ENCODE assay signal across 9 cellular contexts in the genomic region with DNA sequence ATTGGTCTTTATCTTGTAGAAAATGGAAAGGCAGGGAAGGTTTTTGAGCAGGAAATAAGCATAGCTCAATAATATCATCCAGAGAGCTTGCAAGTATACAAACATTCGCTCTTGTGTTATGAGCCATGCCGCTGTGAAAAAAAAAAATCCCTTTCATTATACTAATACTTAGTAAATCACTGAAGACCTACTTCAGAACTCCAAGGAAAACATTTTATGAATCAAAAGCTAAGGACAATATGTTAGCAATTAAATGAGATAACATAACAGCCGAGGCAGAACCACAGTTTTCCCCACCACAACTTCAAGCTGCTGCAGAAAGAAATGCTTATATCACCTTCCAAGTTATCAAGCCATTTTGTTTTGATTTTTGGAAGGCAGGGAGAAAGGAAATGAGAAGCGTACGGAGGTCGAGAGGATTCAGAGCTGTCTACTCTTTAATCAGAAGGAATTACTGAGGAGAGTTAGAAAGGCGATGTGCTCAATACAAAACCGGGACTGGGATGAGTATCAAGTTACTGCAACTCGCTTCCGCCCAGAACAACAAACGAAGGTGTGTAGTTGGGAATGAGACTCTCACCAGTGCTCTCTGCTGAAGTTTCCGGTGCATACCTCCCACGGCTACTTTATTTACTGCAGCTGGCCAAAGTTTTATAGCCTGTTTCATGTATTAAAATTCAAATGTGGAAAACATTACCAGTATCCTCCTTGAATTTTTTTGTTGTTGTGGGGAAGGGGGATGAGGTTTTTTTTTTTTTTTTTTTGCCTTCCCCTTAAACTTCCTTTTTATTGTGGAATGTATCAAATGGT.
DNase-seq lines count a peak whose midpoint lies in the region; ATAC-seq and TF ChIP-seq lines count a peak whose summit lies in the region.
"Had no signal": no experiment of that assay in that cellular context is flagged by ENCODE, and none has a peak within 500 bp of the region (broad histone marks: within the 10 kb centered on the region; RNA-seq: fewer than 3 reads in every experiment).

No MANE protein-coding gene starts in this region.

- no peak overlapping the region for H3K4ac ChIP-seq in mesendoderm (ENCODE audit: low read depth, low read length)

- no peak overlapping the region for H3K18ac ChIP-seq in mesendoderm (ENCODE audit: low read length)

- intact Hi-C loops in A673 (cut with micrococcal nuclease; ENCODE audit: unreplicated experiment), result no loop called here

- peak; percentile 71 for DNase-seq in A673 (ENCODE audit: low spot score)
- DNase-seq in HFFc6, result no peak
- DNase-seq in choroid plexus epithelial cell (ENCODE audit: low read depth), result peak; percentile 72
- peak; percentile 57 for DNase-seq in mesendoderm
- no peak for DNase-seq in DMS 273 (lab: John Stamatoyannopoulos, UW; ENCODE audit: unreplicated experiment)
- DNase-seq: stimulated activated CD4-positive, alpha-beta T cell treated with anti-CD3 and anti-CD28 coated beads, Interleukin-2, amount 100 ng/mL, for 24 hours had no signal

- no TSS peak for BruUV-seq in A673 (replicated peaks; lab: Mats Ljungman, UMichigan)

- peak overlapping the region; percentile 43 for H3K27ac ChIP-seq in A673 (ENCODE audit: low read depth, low read length, poor library complexity, severe bottlenecking)
- H3K27ac ChIP-seq in mesendoderm (ENCODE audit: low read depth, low read length), result no peak overlapping the region

- H4K5ac ChIP-seq in mesendoderm (ENCODE audit: low read length), result no peak overlapping the region

- peaks cover 35% of the 10 kb centered on the region for H3K36me3 Mint-ChIP-seq in HFFc6 (ENCODE audit: low read depth)

- H2BK15ac ChIP-seq in mesendoderm (replicated peaks; ENCODE audit: low read depth), result no peak overlapping the region

- peaks cover 23% of the 10 kb centered on the region for H3K4me1 ChIP-seq in A673 (ENCODE audit: insufficient read depth, low read length, poor library complexity, severe bottlenecking)
- H3K4me1 ChIP-seq in mesendoderm (ENCODE audit: control insufficient read depth, low read depth, low read length), result no peaks in the 10 kb centered on the region

- no peaks in the 10 kb centered on the region for H3K9me3 ChIP-seq in A673 (ENCODE audit: low read depth, low read length, poor library complexity, severe bottlenecking)

- ATAC-seq in esophagus mucosa (no peak), GM19023 (IDR thresholded peaks at IDR 0.05; ENCODE audit: unreplicated experiment) (no peak), GM21825 (IDR thresholded peaks at IDR 0.05; ENCODE audit: unreplicated experiment) (no peak)

- H3K27me3 ChIP-seq in A673 (replicated peaks; ENCODE audit: insufficient read depth, low read depth, low read length, poor library complexity) (no peaks in the 10 kb centered on the region), mesendoderm (ENCODE audit: insufficient read depth, low read length, poor library complexity) (no peaks in the 10 kb centered on the region)

- peak overlapping the region; percentile 74 for H3K4me3 Mint-ChIP-seq in HFFc6

- CTCF ChIA-PET in A673 (lab: Charles Lee), result interaction anchor here (1.0 kb wide), 1 partner anchor 17 kb away, joined by 4 read pairs; no protein-coding TSS in a partner anchor

- H3K36me3 ChIP-seq in A673 (ENCODE audit: insufficient read depth, low read length, poor library complexity, severe bottlenecking) (peaks cover 34% of the 10 kb centered on the region), mesendoderm (ENCODE audit: control insufficient read depth, insufficient read depth, low read length) (peaks cover 1% of the 10 kb centered on the region)

- H3K23ac ChIP-seq in mesendoderm (ENCODE audit: low read length), result no peak overlapping the region

- no peaks in the 10 kb centered on the region for H3K27me3 Mint-ChIP-seq in HFFc6 (ENCODE audit: insufficient read depth)

- H3K79me1 ChIP-seq in mesendoderm (ENCODE audit: low read length), result no peaks in the 10 kb centered on the region

- H2AK5ac ChIP-seq in mesendoderm (ENCODE audit: low read length), result no peak overlapping the region

- TF ChIP-seq CTCF in A673 (conservative IDR thresholded peaks at IDR 0.05; ENCODE audit: low read depth, low read length) (no peak), HFFc6 (IDR thresholded peaks at IDR 0.05) (no peak), choroid plexus epithelial cell (conservative IDR thresholded peaks at IDR 0.05; ENCODE audit: low read depth, low read length) (no peak)

- H3K9ac ChIP-seq in mesendoderm (ENCODE audit: low read length), result no peak overlapping the region

- no peak overlapping the region for H3K4me2 ChIP-seq in mesendoderm (ENCODE audit: low read length)

- peaks cover 88% of the 10 kb centered on the region for H3K4me1 Mint-ChIP-seq in HFFc6 (ENCODE audit: low read depth)

- peak overlapping the region; percentile 80 for H3K27ac Mint-ChIP-seq in HFFc6

- H4K8ac ChIP-seq in mesendoderm (ENCODE audit: low read depth, low read length), result no peak overlapping the region

- H3K4me3 ChIP-seq in A673 (ENCODE audit: low read depth, low read length, poor library complexity, severe bottlenecking) (no peak overlapping the region), choroid plexus epithelial cell (ENCODE audit: low read depth, low read length) (peak overlapping the region; percentile 39), mesendoderm (ENCODE audit: low read length) (no peak overlapping the region)

- H2BK120ac ChIP-seq in mesendoderm (ENCODE audit: low read depth, low read length), result no peak overlapping the region

- H3K56ac ChIP-seq in mesendoderm (ENCODE audit: low read length), result no peak overlapping the region

- no peak overlapping the region for H2BK5ac ChIP-seq in mesendoderm (ENCODE audit: low read length)

- no peaks in the 10 kb centered on the region for H3K79me2 ChIP-seq in mesendoderm (ENCODE audit: control insufficient read depth, insufficient read depth, low read length)

- no CpG with 5 or more reads among the region's 13 CpGs for WGBS in mesendoderm (ENCODE audit: extremely low coverage, insufficient coverage, low lambda C conversion rate)

- peaks cover 4% of the 10 kb centered on the region; the same call in 1 of the 2 replicates for H3K9me3 Mint-ChIP-seq in HFFc6

- POLR2A ChIA-PET in A673 (lab: Charles Lee; ENCODE audit: low non-redundant PET), result interaction anchor here (0.7 kb wide), 1 partner anchor 66 kb away, joined by 3 read pairs; no protein-coding TSS in a partner anchor

Comparison
In these comparisons a context has a peak if more than half of its experiments do, and no peak if none do; other contexts are left out.
1. DNase-seq: peak in A673 (single experiment), choroid plexus epithelial cell (single experiment) and mesendoderm (single experiment); none in HFFc6 (single experiment) and DMS 273 (single experiment).